19 cellular contexts compared by ENCODE assay signal in genomic region chr1:1312450-1313314, GRCh38.
"Had no signal": no experiment of that assay in that cellular context is flagged by ENCODE, and none has a peak within 500 bp of the region (broad histone marks: within the 10 kb centered on the region; RNA-seq: fewer than 3 reads in every experiment).

No MANE protein-coding gene starts in this region.

- ATAC-seq: body of pancreas; foreskin keratinocyte; left lung; naive thymus-derived CD4-positive, alpha-beta T cell; pancreas; psoas muscle; right cardiac atrium; stimulated activated naive CD8-positive, alpha-beta T cell treated with anti-CD3 and anti-CD28 coated beads, Interleukin-15, amount 100 ng/mL, for 72 hours had no signal

- H3K4me3 Mint-ChIP-seq: activated naive CD4-positive, alpha-beta T cell treated with anti-CD3 and anti-CD28 coated beads, Interleukin-2, amount 50 U/mL, for 24 hours; stimulated activated naive CD8-positive, alpha-beta T cell treated with anti-CD3 and anti-CD28 coated beads, Interleukin-15, amount 100 ng/mL, for 72 hours had no signal

- H3K27ac ChIP-seq: body of pancreas, cardiac muscle cell, foreskin keratinocyte, left lung, pancreas, psoas muscle, tibial artery had no signal

- DNase-seq: activated CD4-positive, CD25-positive, alpha-beta regulatory T cell treated with anti-CD3 and anti-CD28 coated beads, Interleukin-2, amount 50 U/mL, for 72 hours; activated gamma-delta T cell treated with Interleukin-2 at 50 U/mL for 16 hours; activated T-cell treated with anti-CD3 and anti-CD28 coated beads, Interleukin-2, amount 50 U/mL, for 1 hour; anterior cingulate cortex; body of pancreas; erythroblast; foreskin keratinocyte; kidney glomerular epithelial cell; left lung; naive thymus-derived CD4-positive, alpha-beta T cell; pancreas; psoas muscle; right cardiac atrium; stimulated activated CD4-positive, alpha-beta T cell treated with anti-CD3 and anti-CD28 coated beads, Interleukin-12 subunit alpha, Interleukin-12 subunit beta, amount 100 ng/mL, for 4 hours; stimulated activated naive CD8-positive, alpha-beta T cell treated with anti-CD3 and anti-CD28 coated beads, Interleukin-15, amount 100 ng/mL, for 72 hours; tibial artery had no signal

- H3K4me3 ChIP-seq: body of pancreas, cardiac muscle cell, left lung, lung, pancreas, psoas muscle, tibial artery had no signal

- H3K27me3 ChIP-seq: body of pancreas, cardiac muscle cell, foreskin keratinocyte, left lung, pancreas, tibial artery had no signal

- H3K4me1 Mint-ChIP-seq: activated naive CD4-positive, alpha-beta T cell treated with anti-CD3 and anti-CD28 coated beads, Interleukin-2, amount 50 U/mL, for 24 hours had no signal

- FAIRE-seq: pancreas had no signal

- H3K9me3 Mint-ChIP-seq: activated naive CD4-positive, alpha-beta T cell treated with anti-CD3 and anti-CD28 coated beads, Interleukin-2, amount 50 U/mL, for 24 hours; naive thymus-derived CD4-positive, alpha-beta T cell; stimulated activated naive CD8-positive, alpha-beta T cell treated with anti-CD3 and anti-CD28 coated beads, Interleukin-15, amount 100 ng/mL, for 72 hours had no signal

- H3K27me3 Mint-ChIP-seq: activated naive CD4-positive, alpha-beta T cell treated with anti-CD3 and anti-CD28 coated beads, Interleukin-2, amount 50 U/mL, for 24 hours; naive thymus-derived CD4-positive, alpha-beta T cell; stimulated activated naive CD8-positive, alpha-beta T cell treated with anti-CD3 and anti-CD28 coated beads, Interleukin-15, amount 100 ng/mL, for 72 hours had no signal

- H3K27ac Mint-ChIP-seq: activated naive CD4-positive, alpha-beta T cell treated with anti-CD3 and anti-CD28 coated beads, Interleukin-2, amount 50 U/mL, for 24 hours had no signal

- H3K9me3 ChIP-seq: body of pancreas, left lung, pancreas, psoas muscle, tibial artery had no signal
